ENCODE assay signal across 7 cellular contexts in genomic region chr11:59550842-59551650, GRCh38.
DNase-seq lines count a peak whose midpoint lies in the region; ATAC-seq and TF ChIP-seq lines count a peak whose summit lies in the region.

No MANE protein-coding gene starts in this region.

- H3K4me3 ChIP-seq in choroid plexus epithelial cell (ENCODE audit: low read depth, low read length) = peak overlapping the region; percentile 70

- ATAC-seq in GM18861 (IDR thresholded peaks at IDR 0.05; ENCODE audit: unreplicated experiment) (peak; percentile 30), HG03139 (IDR thresholded peaks at IDR 0.05; ENCODE audit: unreplicated experiment) (peak; percentile 29)

- DNase-seq in NCI-H446 treated with DMSO at 0.1 percent for 48 hours (lab: John Stamatoyannopoulos, UW) (peak; percentile 91), choroid plexus epithelial cell (ENCODE audit: low read depth) (peak; percentile 93), left kidney (ENCODE audit: low read depth, low spot score) (peak; percentile 93)
- peak; percentile 76 for DNase-seq in activated CD4-positive, CD25-positive, alpha-beta regulatory T cell treated with anti-CD3 and anti-CD28 coated beads, Interleukin-2, amount 50 U/mL, for 72 hours
- peak; percentile 84 to 85 for DNase-seq in stimulated activated CD4-positive, alpha-beta T cell treated with anti-CD3 and anti-CD28 coated beads, Interleukin-2, amount 100 ng/mL, for 24 hours

- no peak for TF ChIP-seq CTCF in choroid plexus epithelial cell (conservative IDR thresholded peaks at IDR 0.05; ENCODE audit: low read depth, low read length)

Comparison
In these comparisons a context has a peak if more than half of its experiments do, and no peak if none do; other contexts are left out.
1. Peak in every context shown above with its lines: DNase-seq, ATAC-seq and H3K4me3 ChIP-seq.